32 cellular contexts compared by ENCODE assay signal in the genomic region with DNA sequence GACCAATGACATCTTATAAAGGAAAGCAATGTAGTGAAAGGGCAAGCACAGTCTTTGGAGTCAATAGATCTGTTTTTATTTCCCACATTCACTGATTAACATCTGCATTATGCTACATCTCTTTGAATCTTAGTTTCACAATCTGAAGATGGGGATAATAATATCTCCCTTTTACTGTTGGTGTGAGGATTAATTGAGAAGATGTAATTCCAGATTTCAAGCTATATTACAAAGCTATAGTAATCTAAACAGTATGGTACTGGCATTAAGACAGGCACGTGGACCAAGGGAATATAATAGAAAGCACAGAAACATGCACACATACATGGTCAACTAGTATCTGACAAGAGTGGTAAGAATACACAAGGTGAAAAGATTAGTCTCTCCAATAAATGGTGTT.
"Had no signal": no experiment of that assay in that cellular context is flagged by ENCODE, and none has a peak within 500 bp of the region (broad histone marks: within the 10 kb centered on the region; RNA-seq: fewer than 3 reads in every experiment).

No MANE protein-coding gene starts in this region.

- H3K4me1 ChIP-seq: ascending aorta, breast epithelium, colonic mucosa, esophagus squamous epithelium, gastroesophageal sphincter had no signal

- H3K27ac Mint-ChIP-seq: activated CD4-positive, alpha-beta memory T cell treated with anti-CD3 and anti-CD28 coated beads, Interleukin-2, amount 10 ng/mL, durations not matched to agents 7 days and 5 days; activated CD4-positive, alpha-beta T cell treated with anti-CD3 and anti-CD28 coated beads, Interleukin-2, amount 10 ng/mL, durations not matched to agents 7 days and 5 days; activated naive CD4-positive, alpha-beta T cell treated with anti-CD3 and anti-CD28 coated beads, Interleukin-2, amount 10 ng/mL, durations not matched to agents 7 days and 5 days; activated naive CD4-positive, alpha-beta T cell treated with anti-CD3 and anti-CD28 coated beads, Interleukin-2, amount 50 U/mL, for 72 hours; activated naive CD8-positive, alpha-beta T cell treated with anti-CD3 and anti-CD28 coated beads, Interleukin-2, amount 10 ng/mL, durations not matched to agents 7 days and 5 days; activated T-cell treated with anti-CD3 and anti-CD28 coated beads, Interleukin-2, amount 50 U/mL, for 24 hours; activated T-cell treated with anti-CD3 and anti-CD28 coated beads, Interleukin-2, amount 50 U/mL, for 72 hours; WTC11 had no signal

- H3K36me3 ChIP-seq: ascending aorta, breast epithelium, cardiac muscle cell, colonic mucosa, esophagus squamous epithelium had no signal

- H3K4me3 ChIP-seq: ascending aorta, breast epithelium, cardiac muscle cell, colonic mucosa, esophagus squamous epithelium, gastroesophageal sphincter, heart right ventricle had no signal

- H3K4me1 Mint-ChIP-seq: activated CD4-positive, alpha-beta memory T cell treated with anti-CD3 and anti-CD28 coated beads, Interleukin-2, amount 10 ng/mL, durations not matched to agents 7 days and 5 days; activated CD4-positive, alpha-beta T cell treated with anti-CD3 and anti-CD28 coated beads, Interleukin-2, amount 10 ng/mL, durations not matched to agents 7 days and 5 days; activated naive CD4-positive, alpha-beta T cell treated with anti-CD3 and anti-CD28 coated beads, Interleukin-2, amount 10 ng/mL, durations not matched to agents 7 days and 5 days; WTC11 had no signal

- H3K9me3 ChIP-seq: ascending aorta, breast epithelium, colonic mucosa, esophagus squamous epithelium had no signal

- ATAC-seq: activated naive CD4-positive, alpha-beta T cell treated with anti-CD3 and anti-CD28 coated beads, Interleukin-2, amount 50 U/mL, for 72 hours; activated T-cell treated with anti-CD3 and anti-CD28 coated beads, Interleukin-2, amount 50 U/mL, for 72 hours; gastroesophageal sphincter; heart right ventricle; WTC11 had no signal

- H3K9me3 Mint-ChIP-seq: activated naive CD4-positive, alpha-beta T cell treated with anti-CD3 and anti-CD28 coated beads, Interleukin-2, amount 10 ng/mL, durations not matched to agents 7 days and 5 days; activated T-cell treated with anti-CD3 and anti-CD28 coated beads, Interleukin-2, amount 50 U/mL, for 24 hours; activated T-cell treated with anti-CD3 and anti-CD28 coated beads, Interleukin-2, amount 50 U/mL, for 72 hours had no signal

- H3K27me3 Mint-ChIP-seq: activated CD4-positive, alpha-beta memory T cell treated with anti-CD3 and anti-CD28 coated beads, Interleukin-2, amount 10 ng/mL, durations not matched to agents 7 days and 5 days; activated CD4-positive, alpha-beta T cell treated with anti-CD3 and anti-CD28 coated beads, Interleukin-2, amount 10 ng/mL, durations not matched to agents 7 days and 5 days; activated naive CD4-positive, alpha-beta T cell treated with anti-CD3 and anti-CD28 coated beads, Interleukin-2, amount 10 ng/mL, durations not matched to agents 7 days and 5 days; activated naive CD8-positive, alpha-beta T cell treated with anti-CD3 and anti-CD28 coated beads, Interleukin-2, amount 10 ng/mL, durations not matched to agents 7 days and 5 days; activated T-cell treated with anti-CD3 and anti-CD28 coated beads, Interleukin-2, amount 50 U/mL, for 24 hours had no signal

- H3K27me3 ChIP-seq: ascending aorta, breast epithelium, cardiac muscle cell, colonic mucosa, esophagus squamous epithelium, gastroesophageal sphincter, heart right ventricle had no signal

- DNase-seq: activated CD4-positive, alpha-beta memory T cell treated with anti-CD3 and anti-CD28 coated beads, Interleukin-2, amount 10 ng/mL, durations not matched to agents 7 days and 5 days; activated CD4-positive, alpha-beta T cell treated with anti-CD3 and anti-CD28 coated beads for 1 hour; activated CD4-positive, alpha-beta T cell treated with anti-CD3 and anti-CD28 coated beads for 4 hours; activated CD4-positive, alpha-beta T cell treated with anti-CD3 and anti-CD28 coated beads, Interleukin-2, amount 10 ng/mL, durations not matched to agents 7 days and 5 days; activated CD4-positive, alpha-beta T cell treated with anti-CD3 and anti-CD28 coated beads, Interleukin-2, amount 50 U/mL, for 4 hours; activated CD8-positive, alpha-beta memory T cell treated with anti-CD3 and anti-CD28 coated beads, Interleukin-2, amount 50 U/mL, for 48 hours; activated gamma-delta T cell; activated naive CD4-positive, alpha-beta T cell; activated naive CD4-positive, alpha-beta T cell treated with anti-CD3 and anti-CD28 coated beads, Interleukin-2, amount 10 ng/mL, durations not matched to agents 7 days and 5 days; activated naive CD8-positive, alpha-beta T cell treated with anti-CD3 and anti-CD28 coated beads, Interleukin-2, amount 10 ng/mL, durations not matched to agents 7 days and 5 days; activated T-cell treated with anti-CD3 and anti-CD28 coated beads for 4 hours; activated T-cell treated with anti-CD3 and anti-CD28 coated beads, Interleukin-2, amount 50 U/mL, for 24 hours; activated T-cell treated with anti-CD3 and anti-CD28 coated beads, Interleukin-2, amount 50 U/mL, for 72 hours; central memory CD4-positive, alpha-beta T cell; cerebellar nuclear complex; colonic mucosa; effector CD8-positive, alpha-beta T cell; esophagus squamous epithelium; foreskin melanocyte; heart right ventricle; T-helper 2 cell had no signal

- H3K27ac ChIP-seq: ascending aorta, breast epithelium, cardiac muscle cell, colonic mucosa, epithelial cell of prostate, esophagus squamous epithelium, gastroesophageal sphincter, heart right ventricle, VCaP had no signal

- H3K4me3 Mint-ChIP-seq: activated CD4-positive, alpha-beta memory T cell treated with anti-CD3 and anti-CD28 coated beads, Interleukin-2, amount 10 ng/mL, durations not matched to agents 7 days and 5 days; activated CD4-positive, alpha-beta T cell treated with anti-CD3 and anti-CD28 coated beads, Interleukin-2, amount 10 ng/mL, durations not matched to agents 7 days and 5 days; activated naive CD4-positive, alpha-beta T cell treated with anti-CD3 and anti-CD28 coated beads, Interleukin-2, amount 10 ng/mL, durations not matched to agents 7 days and 5 days; activated naive CD8-positive, alpha-beta T cell treated with anti-CD3 and anti-CD28 coated beads, Interleukin-2, amount 10 ng/mL, durations not matched to agents 7 days and 5 days; activated T-cell treated with anti-CD3 and anti-CD28 coated beads, Interleukin-2, amount 50 U/mL, for 24 hours; activated T-cell treated with anti-CD3 and anti-CD28 coated beads, Interleukin-2, amount 50 U/mL, for 72 hours; brain; WTC11 had no signal

- H3K36me3 Mint-ChIP-seq: activated naive CD4-positive, alpha-beta T cell treated with anti-CD3 and anti-CD28 coated beads, Interleukin-2, amount 10 ng/mL, durations not matched to agents 7 days and 5 days had no signal

- FAIRE-seq: endometrium, endothelial cell of umbilical vein had no signal
